ENCODE assay signal across 8 cellular contexts in genomic region chr1:155208406-155208655, GRCh38. TPM values are rescaled to one million over a fixed set of nuclear protein-coding genes. Genes with fewer than 3 reads are reported as not detected.
DNase-seq lines count a peak whose midpoint lies in the region; ATAC-seq and TF ChIP-seq lines count a peak whose summit lies in the region.

No MANE protein-coding gene starts in this region.

- H3K9ac ChIP-seq in NT2/D1 (ENCODE audit: insufficient read length, low read depth) (peak overlapping the region; percentile 81), endodermal cell (ENCODE audit: extremely low read depth, low read length, poor library complexity, severe bottlenecking) (peak overlapping the region; percentile 99)

- peaks cover 23% of the 10 kb centered on the region for H3K4me1 ChIP-seq in CD8-positive, alpha-beta memory T cell (ENCODE audit: insufficient read depth, low read length)
- peaks cover 2% of the 10 kb centered on the region for H3K4me1 ChIP-seq in NT2/D1 (ENCODE audit: insufficient read depth, insufficient read length)
- peaks cover 5% of the 10 kb centered on the region for H3K4me1 ChIP-seq in endodermal cell (ENCODE audit: control insufficient read depth, insufficient read depth, low read length)
- H3K4me1 ChIP-seq in ovary (ENCODE audit: insufficient read depth), result peaks cover 8% of the 10 kb centered on the region

- peaks cover 18 to 28% (median 26%) of the 10 kb centered on the region in 3 donors for H3K4me1 Mint-ChIP-seq in CD8-positive, alpha-beta memory T cell
- peaks cover 24% of the 10 kb centered on the region for H3K4me1 Mint-ChIP-seq in endodermal cell

- peaks cover 0 to 3% of the 10 kb centered on the region in 2 donors for H3K27me3 Mint-ChIP-seq in CD8-positive, alpha-beta memory T cell
- H3K27me3 Mint-ChIP-seq in endodermal cell (ENCODE audit: insufficient read depth), result peaks cover 1% of the 10 kb centered on the region

- H3K9me3 Mint-ChIP-seq in CD8-positive, alpha-beta memory T cell, result no peaks in the 10 kb centered on the region
- H3K9me3 Mint-ChIP-seq in endodermal cell, result no peaks in the 10 kb centered on the region

- ATAC-seq in HG02870 (IDR thresholded peaks at IDR 0.05; ENCODE audit: unreplicated experiment), result no peak
- no peak for ATAC-seq in HG02759 (IDR thresholded peaks at IDR 0.05; ENCODE audit: unreplicated experiment)
- ATAC-seq in GM18505 (IDR thresholded peaks at IDR 0.05; ENCODE audit: unreplicated experiment), result no peak

- DNase-seq in CD8-positive, alpha-beta memory T cell, result no peak
- DNase-seq in NT2/D1 (ENCODE audit: low read depth, low spot score) (peak; percentile 92), endodermal cell (no peak), ovary (no peak), NCI-H1048 (lab: John Stamatoyannopoulos, UW) (no peak)

- peak; percentile 65 for TF ChIP-seq POLR2A in ovary (IDR thresholded peaks at IDR 0.05)
- TF ChIP-seq POLR2A in GM18505 (IDR thresholded peaks at IDR 0.05; ENCODE audit: borderline replicate concordance, extremely low read depth, insufficient read depth, insufficient read length), result no peak

- WGBS in endodermal cell (ENCODE audit: insufficient coverage in 1 of 2, insufficient read length in 1 of 2), 2 experiments, result 0 to 4% methylated on average over 7 to 11 of the region's 11 CpGs
- WGBS in ovary, 3 donors, result 0 to 1% (median 0%) methylated on average over 11 of the region's 11 CpGs

- peak overlapping the region; percentile 100 for H3K4me3 ChIP-seq in CD8-positive, alpha-beta memory T cell (ENCODE audit: low read length)
- H3K4me3 ChIP-seq in NT2/D1 (ENCODE audit: insufficient read length, low read depth) (peak overlapping the region; percentile 88), endodermal cell (ENCODE audit: low read length) (peak overlapping the region; percentile 93), ovary (peak overlapping the region; percentile 59)

- POLR2A ChIA-PET in CD8-positive, alpha-beta memory T cell (lab: Charles Lee), result interaction anchor here (1.1 to 2.0 kb wide), 4 partner anchors 14 to 35 kb away, joined by 3 to 8 read pairs (median 6); no protein-coding TSS in a partner anchor

- no peak for TF ChIP-seq CTCF in endodermal cell (conservative IDR thresholded peaks at IDR 0.05)
- TF ChIP-seq CTCF in ovary (IDR thresholded peaks at IDR 0.05), result no peak

- intact Hi-C loops in ovary (cut with DNase I), result loop anchor here in 1 of 4 donors (5.0 to 10.0 kb wide), 2 partner anchors 34 to 116 kb away; partner anchors contain the start of gene RUSC1

- no peaks in the 10 kb centered on the region for H3K9me3 ChIP-seq in CD8-positive, alpha-beta memory T cell (ENCODE audit: low read length)
- no peaks in the 10 kb centered on the region for H3K9me3 ChIP-seq in NT2/D1 (ENCODE audit: insufficient read depth, low read length)
- no peaks in the 10 kb centered on the region for H3K9me3 ChIP-seq in endodermal cell (ENCODE audit: control insufficient read depth, low read length)
- no peaks in the 10 kb centered on the region for H3K9me3 ChIP-seq in ovary

- TF ChIP-seq EP300 in ovary (IDR thresholded peaks at IDR 0.05), result no peak

- peak overlapping the region; percentile 81 to 93 (median 89) for H3K4me3 Mint-ChIP-seq in CD8-positive, alpha-beta memory T cell
- H3K4me3 Mint-ChIP-seq in endodermal cell, result peak overlapping the region; percentile 89

- peaks cover 1 to 18% (median 4%) of the 10 kb centered on the region in 3 donors for H3K36me3 Mint-ChIP-seq in CD8-positive, alpha-beta memory T cell
- H3K36me3 Mint-ChIP-seq in endodermal cell (ENCODE audit: low read depth), result peaks cover 11% of the 10 kb centered on the region

- peak overlapping the region; percentile 99 for H3K27ac ChIP-seq in CD8-positive, alpha-beta memory T cell (ENCODE audit: low read depth, low read length)
- peak overlapping the region; percentile 99 for H3K27ac ChIP-seq in endodermal cell (ENCODE audit: low read depth, low read length)
- peak overlapping the region; percentile 97 to 100 for H3K27ac ChIP-seq in ovary

- peak overlapping the region; percentile 92 to 99 (median 96) for H3K27ac Mint-ChIP-seq in CD8-positive, alpha-beta memory T cell
- H3K27ac Mint-ChIP-seq in endodermal cell, result peak overlapping the region; percentile 94

- CTCF ChIA-PET in CD8-positive, alpha-beta memory T cell (lab: Charles Lee), result interaction anchor here (1.4 to 5.3 kb wide), 8 partner anchors 11 to 116 kb away, joined by 3 to 67 read pairs (median 15); no protein-coding TSS in a partner anchor

- H3K27me3 ChIP-seq in CD8-positive, alpha-beta memory T cell (ENCODE audit: insufficient read depth, low read length, poor library complexity, severe bottlenecking), result no peaks in the 10 kb centered on the region
- H3K27me3 ChIP-seq in NT2/D1 (ENCODE audit: insufficient read depth, insufficient read length) (no peaks in the 10 kb centered on the region), endodermal cell (ENCODE audit: control insufficient read depth, insufficient read depth, low read length, poor library complexity, severe bottlenecking) (no peaks in the 10 kb centered on the region), ovary (no peaks in the 10 kb centered on the region)

- no peaks in the 10 kb centered on the region for H3K36me3 ChIP-seq in CD8-positive, alpha-beta memory T cell (ENCODE audit: insufficient read depth, low read length)
- peaks cover 50% of the 10 kb centered on the region for H3K36me3 ChIP-seq in NT2/D1 (ENCODE audit: insufficient read depth, insufficient read length, low read length)
- peaks cover 9% of the 10 kb centered on the region for H3K36me3 ChIP-seq in endodermal cell (ENCODE audit: control insufficient read depth, insufficient read depth, low read length)
- H3K36me3 ChIP-seq in ovary, result no peaks in the 10 kb centered on the region

RNA-seq across cellular contexts. Expression of gene MTX1, which starts 0.2 kb away (rescaled TPM):
- total RNA-seq in CD8-positive, alpha-beta memory T cell, result 10 to 100 TPM; 67.6 to 73.2 TPM
- 43.7 TPM for polyA plus RNA-seq in CD8-positive, alpha-beta memory T cell
- 10 to 100 TPM; 47.3 to 63.2 TPM for total RNA-seq in endodermal cell
- polyA plus RNA-seq in endodermal cell (2013, experiment 1 of 2), result 43.6 TPM
- polyA plus RNA-seq in endodermal cell (2013, experiment 2 of 2), result 43.3 TPM
- total RNA-seq in ovary, result 10 to 100 TPM; 18.5 to 33.4 (median 27.7) TPM
- 10 to 100 TPM; 15.6 to 35.4 TPM for polyA plus RNA-seq in ovary

RNA-seq across cellular contexts. Expression of gene THBS3, which starts 0.6 kb away (rescaled TPM):
- total RNA-seq in CD8-positive, alpha-beta memory T cell, result 1 to 10 TPM; 7.8 to 7.9 TPM
- polyA plus RNA-seq in CD8-positive, alpha-beta memory T cell, result 2.9 TPM
- total RNA-seq in endodermal cell, result 10 to 100 TPM; 17.6 to 27.9 TPM
- 80.6 TPM for polyA plus RNA-seq in endodermal cell (2013, experiment 1 of 2)
- polyA plus RNA-seq in endodermal cell (2013, experiment 2 of 2), result 67.8 TPM
- total RNA-seq in ovary, result 10 to 100 TPM; 19.9 to 50.2 (median 29.1) TPM
- polyA plus RNA-seq in ovary, result 10 to 100 TPM; 23.1 to 28.2 TPM

RNA-seq across cellular contexts. Expression of gene TRIM46, which starts 34.7 kb away (rescaled TPM):
- 1 to 10 TPM; 6.4 to 7.3 TPM for total RNA-seq in CD8-positive, alpha-beta memory T cell
- 0.99 TPM for polyA plus RNA-seq in CD8-positive, alpha-beta memory T cell
- total RNA-seq in endodermal cell (1 to 10 TPM; 5.1 to 7.1 TPM), ovary (under 1 TPM in 6 of 7 donors, not detected in 1; 0.12 to 0.87 (median 0.54) TPM)
- 9.8 TPM for polyA plus RNA-seq in endodermal cell (2013, experiment 1 of 2)
- 9.5 TPM for polyA plus RNA-seq in endodermal cell (2013, experiment 2 of 2)
- polyA plus RNA-seq in ovary, result under 1 TPM; 0.12 to 0.24 TPM

RNA-seq across cellular contexts. Expression of gene KRTCAP2, which starts 35.2 kb away (rescaled TPM):
- total RNA-seq in CD8-positive, alpha-beta memory T cell, result 100 to 1,000 TPM; 181 to 207 TPM
- polyA plus RNA-seq in CD8-positive, alpha-beta memory T cell, result 576 TPM
- 100 to 1,000 TPM; 143 to 152 TPM for total RNA-seq in endodermal cell
- polyA plus RNA-seq in endodermal cell (2013, experiment 1 of 2), result 161 TPM
- polyA plus RNA-seq in endodermal cell (2013, experiment 2 of 2), result 154 TPM
- total RNA-seq in ovary, result 100 to 1,000 TPM in 6 of 7 donors, 10 to 100 TPM in 1; 96.5 to 209 (median 158) TPM
- polyA plus RNA-seq in ovary, result 100 to 1,000 TPM; 219 to 499 TPM

RNA-seq across cellular contexts. Expression of gene ENTREP3, which starts 47.0 kb away (rescaled TPM):
- total RNA-seq in CD8-positive, alpha-beta memory T cell, result 10 to 100 TPM; 39.1 to 41.5 TPM
- polyA plus RNA-seq in CD8-positive, alpha-beta memory T cell, result 1.7 TPM
- total RNA-seq in endodermal cell (10 to 100 TPM; 49.5 to 65.9 TPM), ovary (10 to 100 TPM; 10.8 to 22.4 (median 20.2) TPM)
- polyA plus RNA-seq in endodermal cell (2013, experiment 1 of 2), result 57.2 TPM
- polyA plus RNA-seq in endodermal cell (2013, experiment 2 of 2), result 49.2 TPM
- polyA plus RNA-seq in ovary, result 10 to 100 TPM in 1 of 2 donors, 1 to 10 TPM in 1; 9.3 to 11.8 TPM
